In the genomic region with DNA sequence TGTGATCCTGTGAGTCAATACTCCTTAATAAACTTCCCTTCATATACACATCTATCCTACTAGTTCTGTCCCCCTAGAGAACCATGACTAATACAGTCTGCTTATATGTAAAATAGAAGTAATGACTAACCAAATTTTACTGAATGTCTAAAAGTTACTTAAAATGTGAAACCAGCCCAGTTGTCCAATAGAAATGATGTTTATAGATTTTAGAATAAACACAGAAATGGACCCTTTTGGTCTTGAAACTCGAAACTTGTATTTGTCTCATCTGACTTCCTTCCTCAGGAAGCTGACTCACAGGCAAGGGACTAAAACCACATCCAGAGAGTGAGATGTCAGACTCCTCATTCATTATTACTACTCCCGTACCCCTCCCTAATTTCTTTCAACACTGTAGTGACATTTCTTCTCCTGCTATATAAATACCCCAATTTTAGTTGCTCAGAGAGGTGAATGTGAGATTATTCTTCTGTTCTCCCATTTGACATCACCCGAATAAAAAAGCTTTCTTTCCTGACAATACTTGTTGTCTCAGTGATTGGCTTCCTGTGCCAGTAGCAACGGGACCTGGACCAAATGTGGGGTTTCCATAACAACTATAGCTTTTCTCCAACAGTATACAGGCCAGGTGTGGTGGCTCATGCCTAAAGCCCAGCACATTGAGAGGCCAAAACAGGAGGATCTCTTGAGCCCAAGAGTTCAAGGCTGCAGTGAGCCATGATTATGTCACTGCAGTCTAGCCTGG, we compare ENCODE assay signal across 8 cellular contexts.
DNase-seq lines count a peak whose midpoint lies in the region; ATAC-seq and TF ChIP-seq lines count a peak whose summit lies in the region.
"Had no signal": no experiment of that assay in that cellular context is flagged by ENCODE, and none has a peak within 500 bp of the region (broad histone marks: within the 10 kb centered on the region; RNA-seq: fewer than 3 reads in every experiment).

No MANE protein-coding gene starts in this region.

- H3K9me3 ChIP-seq in SJSA1 (replicated peaks) (peaks cover 4% of the 10 kb centered on the region), neural progenitor cell (ENCODE audit: low read depth) (peaks cover 3% of the 10 kb centered on the region)

- H3K4me2 ChIP-seq in neural progenitor cell = no peak overlapping the region

- peaks cover 11% of the 10 kb centered on the region for H3K4me1 ChIP-seq in SJSA1 (replicated peaks)
- H3K4me1 ChIP-seq in neural progenitor cell = no peaks in the 10 kb centered on the region

- H3K27me3 ChIP-seq in SJSA1 (replicated peaks) = no peaks in the 10 kb centered on the region
- no peaks in the 10 kb centered on the region for H3K27me3 ChIP-seq in neural progenitor cell

- H3K9ac ChIP-seq in neural progenitor cell = no peak overlapping the region

- H3K79me2 ChIP-seq in neural progenitor cell (ENCODE audit: low read depth) = no peaks in the 10 kb centered on the region

- peak overlapping the region; percentile 43; the same call in 1 of the 2 replicates for H3K27ac ChIP-seq in SJSA1
- no peak overlapping the region for H3K27ac ChIP-seq in neural progenitor cell

- no peak overlapping the region for H3K27ac Mint-ChIP-seq in neural progenitor cell

- no peaks in the 10 kb centered on the region for H3K4me1 Mint-ChIP-seq in neural progenitor cell

- H3K4me3 Mint-ChIP-seq in neural progenitor cell = no peak overlapping the region

- H3K36me3 ChIP-seq in SJSA1 = no peaks in the 10 kb centered on the region
- no peaks in the 10 kb centered on the region for H3K36me3 ChIP-seq in neural progenitor cell

- H3K4me3 ChIP-seq in SJSA1 (no peak overlapping the region), neural progenitor cell (no peak overlapping the region)

- H3F3A ChIP-seq in neural progenitor cell (ENCODE audit: low read depth) = no peaks in the 10 kb centered on the region

- H3K36me3 Mint-ChIP-seq in neural progenitor cell = peaks cover 43% of the 10 kb centered on the region

- H3K27me3 Mint-ChIP-seq in neural progenitor cell (ENCODE audit: insufficient read depth, low read depth) = peaks cover 3% of the 10 kb centered on the region

- DNase-seq in SJSA1 (ENCODE audit: low read depth in 1 of 2, low spot score in 2 of 2) (peak in 1 of 2 experiments; percentile 41), non-pigmented ciliary epithelial cell (ENCODE audit: low read depth) (peak; percentile 53), neural progenitor cell (ENCODE audit: low spot score) (no peak)

- H2AFZ ChIP-seq in neural progenitor cell (replicated peaks) = no peak overlapping the region

- H3K9me3 Mint-ChIP-seq in neural progenitor cell = peaks cover 55% of the 10 kb centered on the region

- no peak for TF ChIP-seq CTCF in neural progenitor cell (IDR thresholded peaks at IDR 0.05)

- no peaks in the 10 kb centered on the region for H4K20me1 ChIP-seq in neural progenitor cell (ENCODE audit: low read depth)

- ATAC-seq in GM19395 (IDR thresholded peaks at IDR 0.05; ENCODE audit: unreplicated experiment) = peak; percentile 85
- peak; percentile 57 for ATAC-seq in HG03103 (IDR thresholded peaks at IDR 0.05; ENCODE audit: low read depth, unreplicated experiment)
- ATAC-seq in HG02840 (IDR thresholded peaks at IDR 0.05; ENCODE audit: low FRiP score, unreplicated experiment) = no peak
- no peak for ATAC-seq in GM19467 (IDR thresholded peaks at IDR 0.05; ENCODE audit: unreplicated experiment)
- ATAC-seq: HepG2 had no signal

Comparison
In these comparisons a context has a peak if more than half of its experiments do, and no peak if none do; other contexts are left out.
1. ATAC-seq: peak in GM19395 (single experiment) and HG03103 (single experiment); none in HG02840 (single experiment) and GM19467 (single experiment).